Comparison of ENCODE assay signal across 23 cellular contexts in genomic region chr2:9586465-9586864, GRCh38.
"Had no signal": no experiment of that assay in that cellular context is flagged by ENCODE, and none has a peak within 500 bp of the region (broad histone marks: within the 10 kb centered on the region; RNA-seq: fewer than 3 reads in every experiment).

No MANE protein-coding gene starts in this region.

- H3K9me3 Mint-ChIP-seq: activated B cell treated with CpG ODN at 0.5 μM for 24 hours; effector memory CD8-positive, alpha-beta T cell; stimulated activated naive CD8-positive, alpha-beta T cell treated with anti-CD3 and anti-CD28 coated beads, Interleukin-15, amount 100 ng/mL, for 72 hours had no signal

- H3K36me3 ChIP-seq: colonic mucosa had no signal

- H3K27me3 ChIP-seq: adrenal gland, colonic mucosa, dorsolateral prefrontal cortex, hepatocyte, tibial artery had no signal

- H3K4me3 Mint-ChIP-seq: activated B cell treated with CpG ODN at 0.5 μM for 24 hours; effector memory CD8-positive, alpha-beta T cell; stimulated activated naive CD8-positive, alpha-beta T cell treated with anti-CD3 and anti-CD28 coated beads, Interleukin-15, amount 100 ng/mL, for 72 hours had no signal

- DNase-seq: activated B cell treated with CpG ODN at 0.5 μM for 24 hours; activated CD4-positive, alpha-beta T cell treated with anti-CD3 and anti-CD28 coated beads for 48 hours; activated gamma-delta T cell; activated naive CD4-positive, alpha-beta T cell treated with anti-CD3 and anti-CD28 coated beads, Interleukin-2, amount 50 U/mL, for 16 hours; adrenal gland; colonic mucosa; dorsolateral prefrontal cortex; effector memory CD8-positive, alpha-beta T cell; foreskin melanocyte; glutamatergic neuron; left ventricle myocardium inferior; nucleus accumbens; right cardiac atrium; stimulated activated CD4-positive, alpha-beta T cell treated with anti-CD3 and anti-CD28 coated beads, Interleukin-1b, Interleukin-23, amount 100 ng/mL, for 48 hours; stimulated activated naive CD8-positive, alpha-beta T cell treated with anti-CD3 and anti-CD28 coated beads, Interleukin-15, amount 100 ng/mL, for 72 hours; T-helper 1 cell; T-helper 9 cell; tibial artery had no signal

- H3K27me3 Mint-ChIP-seq: activated B cell treated with CpG ODN at 0.5 μM for 24 hours; effector memory CD8-positive, alpha-beta T cell; stimulated activated naive CD8-positive, alpha-beta T cell treated with anti-CD3 and anti-CD28 coated beads, Interleukin-15, amount 100 ng/mL, for 72 hours had no signal

- H3K9ac ChIP-seq: parathyroid adenoma had no signal

- H3K4me3 ChIP-seq: adrenal gland, colonic mucosa, dorsolateral prefrontal cortex, hepatocyte, left ventricle myocardium inferior, tibial artery had no signal

- ATAC-seq: effector memory CD8-positive, alpha-beta T cell; esophagus mucosa; right cardiac atrium; stimulated activated naive CD8-positive, alpha-beta T cell treated with anti-CD3 and anti-CD28 coated beads, Interleukin-15, amount 100 ng/mL, for 72 hours had no signal

- H3K4me1 Mint-ChIP-seq: activated B cell treated with CpG ODN at 0.5 μM for 24 hours had no signal

- H3K4me1 ChIP-seq: colonic mucosa, parathyroid adenoma had no signal

- H3K9me3 ChIP-seq: adrenal gland, colonic mucosa, left ventricle myocardium inferior, tibial artery had no signal

- FAIRE-seq: astrocyte, endothelial cell of umbilical vein had no signal

- H3K27ac Mint-ChIP-seq: activated B cell treated with CpG ODN at 0.5 μM for 24 hours; stimulated activated naive CD8-positive, alpha-beta T cell treated with anti-CD3 and anti-CD28 coated beads, Interleukin-15, amount 100 ng/mL, for 72 hours had no signal

- H3K27ac ChIP-seq: adrenal gland, colonic mucosa, hepatocyte, left ventricle myocardium inferior, parathyroid adenoma, tibial artery had no signal

- H3K4me2 ChIP-seq: hepatocyte had no signal
